17 cellular contexts compared by ENCODE assay signal in genomic region chr15:57237676-57238075, GRCh38.
DNase-seq lines count a peak whose midpoint lies in the region; ATAC-seq and TF ChIP-seq lines count a peak whose summit lies in the region.
"Had no signal": no experiment of that assay in that cellular context is flagged by ENCODE, and none has a peak within 500 bp of the region (broad histone marks: within the 10 kb centered on the region; RNA-seq: fewer than 3 reads in every experiment).

No MANE protein-coding gene starts in this region.

- peak overlapping the region; percentile 28 for H3K27ac Mint-ChIP-seq in endodermal cell
- peak overlapping the region; percentile 83 for H3K27ac Mint-ChIP-seq in neural progenitor cell

- CTCF ChIA-PET in HEK293T (lab: Yijun Ruan, JAX), result no interaction called here

- no peaks in the 10 kb centered on the region for H3K27me3 ChIP-seq in Karpas-422 (ENCODE audit: low read length)
- H3K27me3 ChIP-seq in endodermal cell (ENCODE audit: control insufficient read depth, insufficient read depth, low read length, poor library complexity, severe bottlenecking), result no peaks in the 10 kb centered on the region
- no peaks in the 10 kb centered on the region for H3K27me3 ChIP-seq in neural progenitor cell
- H3K27me3 ChIP-seq: BLaER1 treated with 17β-estradiol and CSF1 and Interleukin-3, amounts not matched to agents 10 nM and 100 nM had no signal

- no peak for ATAC-seq in HG03045 (IDR thresholded peaks at IDR 0.05; ENCODE audit: unreplicated experiment)
- ATAC-seq: K562 had no signal

- no peaks in the 10 kb centered on the region for H3K9me3 ChIP-seq in Karpas-422 (ENCODE audit: low read length)
- H3K9me3 ChIP-seq in endodermal cell (ENCODE audit: control insufficient read depth, low read length), result no peaks in the 10 kb centered on the region
- H3K9me3 ChIP-seq in neural progenitor cell (ENCODE audit: low read depth), result no peaks in the 10 kb centered on the region
- H3K9me3 ChIP-seq: BLaER1 treated with 17β-estradiol and CSF1 and Interleukin-3, amounts not matched to agents 10 nM and 100 nM; SK-N-SH had no signal

- H4K20me1 ChIP-seq in Karpas-422 (ENCODE audit: insufficient read depth, low read depth, low read length) (no peaks in the 10 kb centered on the region), neural progenitor cell (ENCODE audit: low read depth) (peaks cover 9% of the 10 kb centered on the region)

- no peak for DNase-seq in HEK293T (ENCODE audit: extremely low spot score)
- DNase-seq in Karpas-422, result no peak
- no peak for DNase-seq in endodermal cell
- DNase-seq in neural progenitor cell (ENCODE audit: low spot score), result no peak
- no peak for DNase-seq in T1000 (lab: John Stamatoyannopoulos, UW)
- no peak for DNase-seq in NCI-H2171 treated with DMSO at 0.1 percent for 48 hours (lab: John Stamatoyannopoulos, UW)
- DNase-seq: AML-193; CD4-positive, alpha-beta memory T cell; DMS53; NCI-H2107; NCI-H446; NCI-H524 treated with DMSO at 0.1 percent for 48 hours; SK-N-SH; SW 1271 had no signal

- no peak overlapping the region for H3K4me3 ChIP-seq in Karpas-422 (ENCODE audit: low read length)
- H3K4me3 ChIP-seq in endodermal cell (ENCODE audit: low read length), result no peak overlapping the region
- H3K4me3 ChIP-seq in neural progenitor cell, result peak overlapping the region; percentile 36
- H3K4me3 ChIP-seq: BLaER1 treated with 17β-estradiol and CSF1 and Interleukin-3, amounts not matched to agents 10 nM and 100 nM; K562 had no signal

- H3K27ac ChIP-seq in Karpas-422 (ENCODE audit: low read length), result 0 out of 2 replicates have a peak overlapping the region, but pooled peaks have one; percentile 88
- peak overlapping the region; percentile 96 for H3K27ac ChIP-seq in endodermal cell (ENCODE audit: low read depth, low read length)
- no peak overlapping the region for H3K27ac ChIP-seq in neural progenitor cell
- H3K27ac ChIP-seq: BLaER1 treated with 17β-estradiol and CSF1 and Interleukin-3, amounts not matched to agents 10 nM and 100 nM had no signal

- TF ChIP-seq CTCF in endodermal cell (conservative IDR thresholded peaks at IDR 0.05), result no peak
- TF ChIP-seq CTCF in neural progenitor cell (IDR thresholded peaks at IDR 0.05), result no peak

- no peaks in the 10 kb centered on the region for H3K9me3 Mint-ChIP-seq in endodermal cell
- no peaks in the 10 kb centered on the region for H3K9me3 Mint-ChIP-seq in neural progenitor cell
- H3K9me3 Mint-ChIP-seq: CD4-positive, alpha-beta memory T cell had no signal

- POLR2A ChIA-PET in HEK293T (lab: Yijun Ruan, JAX), result no interaction called here

- H3K9me2 ChIP-seq in Karpas-422 (replicated peaks; ENCODE audit: insufficient read depth, low read length), result 0 out of 2 replicates have a peak, but pooled peaks cover 3% of the 10 kb centered on the region
- H3K9me2 ChIP-seq: SK-N-SH had no signal

- H3K4me1 Mint-ChIP-seq in endodermal cell, result peaks cover 13% of the 10 kb centered on the region
- H3K4me1 Mint-ChIP-seq in neural progenitor cell, result peaks cover 62% of the 10 kb centered on the region

- H3K79me2 ChIP-seq in Karpas-422 (ENCODE audit: low read length) (peaks cover 10% of the 10 kb centered on the region; the same call in 1 of the 2 replicates), neural progenitor cell (ENCODE audit: low read depth) (peaks cover 20% of the 10 kb centered on the region)

- peaks cover 34% of the 10 kb centered on the region for H3F3A ChIP-seq in neural progenitor cell (ENCODE audit: low read depth)

- H3K36me3 ChIP-seq in Karpas-422 (ENCODE audit: insufficient read depth, low read length) (peaks cover 21% of the 10 kb centered on the region; the same call in 1 of the 2 replicates), endodermal cell (ENCODE audit: control insufficient read depth, insufficient read depth, low read length) (peaks cover 65% of the 10 kb centered on the region), neural progenitor cell (peaks cover 12% of the 10 kb centered on the region)

- no peak overlapping the region for H3K4me3 Mint-ChIP-seq in endodermal cell
- peak overlapping the region; percentile 56 for H3K4me3 Mint-ChIP-seq in neural progenitor cell
- H3K4me3 Mint-ChIP-seq: CD4-positive, alpha-beta memory T cell had no signal

- 100% methylated on average over 1 of the region's 1 CpG for WGBS in endodermal cell (ENCODE audit: insufficient coverage in 1 of 2, insufficient read length in 1 of 2), 2 experiments

- H3K9ac ChIP-seq in Karpas-422 (ENCODE audit: low read length) (no peak overlapping the region), endodermal cell (ENCODE audit: extremely low read depth, low read length, poor library complexity, severe bottlenecking) (no peak overlapping the region), neural progenitor cell (no peak overlapping the region)
- H3K9ac ChIP-seq: BLaER1 treated with 17β-estradiol and CSF1 and Interleukin-3, amounts not matched to agents 10 nM and 100 nM; SK-N-SH had no signal

- no peak overlapping the region for H3K4me2 ChIP-seq in Karpas-422 (ENCODE audit: low read depth, low read length, poor library complexity, severe bottlenecking)
- peak overlapping the region; percentile 78 for H3K4me2 ChIP-seq in neural progenitor cell
- H3K4me2 ChIP-seq: BLaER1 treated with 17β-estradiol and CSF1 and Interleukin-3, amounts not matched to agents 10 nM and 100 nM; SK-N-SH had no signal

- H3K36me3 Mint-ChIP-seq in endodermal cell (ENCODE audit: low read depth), result peaks cover 42% of the 10 kb centered on the region
- peaks cover 49% of the 10 kb centered on the region for H3K36me3 Mint-ChIP-seq in neural progenitor cell

- H3K27me3 Mint-ChIP-seq in endodermal cell (ENCODE audit: insufficient read depth) (no peaks in the 10 kb centered on the region), neural progenitor cell (ENCODE audit: insufficient read depth, low read depth) (no peaks in the 10 kb centered on the region)
- H3K27me3 Mint-ChIP-seq: CD4-positive, alpha-beta memory T cell had no signal

- H2AFZ ChIP-seq in Karpas-422 (ENCODE audit: low read length), result no peak overlapping the region
- H2AFZ ChIP-seq in neural progenitor cell (replicated peaks), result no peak overlapping the region

- peaks cover 50% of the 10 kb centered on the region for H3K4me1 ChIP-seq in Karpas-422 (ENCODE audit: low read length)
- H3K4me1 ChIP-seq in endodermal cell (ENCODE audit: control insufficient read depth, insufficient read depth, low read length), result no peaks in the 10 kb centered on the region
- peaks cover 42% of the 10 kb centered on the region for H3K4me1 ChIP-seq in neural progenitor cell
- H3K4me1 ChIP-seq: BLaER1 treated with 17β-estradiol and CSF1 and Interleukin-3, amounts not matched to agents 10 nM and 100 nM had no signal

TF ChIP-seq in HEK293T, 16 proteins besides CTCF, POLR2A, EP300 and RAD21:
- peak; percentile 38; the same call in 1 of the 2 replicates for TF ChIP-seq PKNOX1 (IDR thresholded peaks at IDR 0.05)
- TF ChIP-seq SUZ12 (IDR thresholded peaks at IDR 0.05), result no peak
- no peak for TF ChIP-seq CTBP1 (IDR thresholded peaks at IDR 0.05; ENCODE audit: borderline replicate concordance)
- TF ChIP-seq ELF4 (IDR thresholded peaks at IDR 0.05), result no peak
TF ChIP-seq in HEK293T: peak in this region for 1.
